2 cellular contexts compared by ENCODE assay signal in the genomic region with DNA sequence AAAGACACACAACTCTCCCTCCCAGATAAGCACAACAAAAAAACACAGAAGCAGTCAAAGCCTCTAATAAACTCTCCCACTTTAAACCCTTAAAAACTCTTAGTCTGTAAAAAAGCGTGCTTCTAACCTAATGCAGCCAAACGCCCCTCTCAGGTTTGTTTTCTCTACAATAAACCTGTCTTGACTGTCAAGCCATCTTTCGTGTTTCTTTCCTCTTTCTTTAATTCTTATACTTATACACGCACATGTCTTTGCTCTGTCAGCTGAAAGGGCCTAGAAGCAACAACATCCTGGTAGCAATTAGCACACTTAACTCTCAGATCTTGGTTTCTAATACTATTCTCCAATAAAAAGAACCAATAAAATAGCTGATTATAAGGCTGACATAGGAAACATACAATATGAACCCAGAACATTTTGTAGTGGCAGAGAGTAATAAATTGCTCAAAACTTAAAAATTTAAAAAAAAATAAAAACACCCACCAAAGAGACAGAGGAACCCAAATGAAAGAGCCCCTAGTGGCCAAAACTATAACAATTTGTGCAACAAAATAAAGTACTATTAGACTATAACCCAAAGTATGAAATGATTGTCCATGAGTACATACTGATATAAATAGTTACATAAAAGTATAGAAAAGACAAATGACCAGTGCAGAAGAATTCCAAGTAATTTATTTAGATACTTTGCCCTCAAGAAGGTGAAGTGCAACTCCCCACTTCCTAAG.
TF ChIP-seq lines count a peak whose summit lies in the region.

No MANE protein-coding gene starts in this region.

TF ChIP-seq in SK-N-SH, 30 proteins besides CTCF, POLR2A, EP300 and RAD21 (continued from another document):
- TF ChIP-seq, protein P1, sequence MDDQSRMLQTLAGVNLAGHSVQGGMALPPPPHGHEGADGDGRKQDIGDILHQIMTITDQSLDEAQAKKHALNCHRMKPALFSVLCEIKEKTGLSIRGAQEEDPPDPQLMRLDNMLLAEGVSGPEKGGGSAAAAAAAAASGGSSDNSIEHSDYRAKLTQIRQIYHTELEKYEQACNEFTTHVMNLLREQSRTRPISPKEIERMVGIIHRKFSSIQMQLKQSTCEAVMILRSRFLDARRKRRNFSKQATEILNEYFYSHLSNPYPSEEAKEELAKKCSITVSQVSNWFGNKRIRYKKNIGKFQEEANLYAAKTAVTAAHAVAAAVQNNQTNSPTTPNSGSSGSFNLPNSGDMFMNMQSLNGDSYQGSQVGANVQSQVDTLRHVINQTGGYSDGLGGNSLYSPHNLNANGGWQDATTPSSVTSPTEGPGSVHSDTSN (IDR thresholded peaks at IDR 0.05) = no peak
- TF ChIP-seq, protein P2, sequence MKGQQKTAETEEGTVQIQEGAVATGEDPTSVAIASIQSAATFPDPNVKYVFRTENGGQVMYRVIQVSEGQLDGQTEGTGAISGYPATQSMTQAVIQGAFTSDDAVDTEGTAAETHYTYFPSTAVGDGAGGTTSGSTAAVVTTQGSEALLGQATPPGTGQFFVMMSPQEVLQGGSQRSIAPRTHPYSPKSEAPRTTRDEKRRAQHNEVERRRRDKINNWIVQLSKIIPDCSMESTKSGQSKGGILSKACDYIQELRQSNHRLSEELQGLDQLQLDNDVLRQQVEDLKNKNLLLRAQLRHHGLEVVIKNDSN (IDR thresholded peaks at IDR 0.05; ENCODE audit: borderline replicate concordance, low read depth) = no peak
- TF ChIP-seq FOXM1 (IDR thresholded peaks at IDR 0.05; ENCODE audit: low read depth) (no peak), NRF1 (IDR thresholded peaks at IDR 0.05; ENCODE audit: low read depth, low read length) (no peak), CHD2 (IDR thresholded peaks at IDR 0.05; ENCODE audit: low read length, partially characterized antibody) (no peak), NFIC (IDR thresholded peaks at IDR 0.05; ENCODE audit: borderline replicate concordance) (no peak), ELF1 (IDR thresholded peaks at IDR 0.05) (no peak), TEAD4 (IDR thresholded peaks at IDR 0.05; ENCODE audit: borderline replicate concordance, insufficient read depth) (no peak), GABPA (IDR thresholded peaks at IDR 0.05; ENCODE audit: low read depth) (no peak), MXI1 (IDR thresholded peaks at IDR 0.05; ENCODE audit: low read depth, low read length) (no peak), GATA2 (CRISPR knock-in tag; IDR thresholded peaks at IDR 0.05) (no peak), RFX5 (IDR thresholded peaks at IDR 0.05; ENCODE audit: low read length) (no peak), TCF12 (IDR thresholded peaks at IDR 0.05) (no peak), JUND (IDR thresholded peaks at IDR 0.05) (no peak)
- TF ChIP-seq, protein P3, sequence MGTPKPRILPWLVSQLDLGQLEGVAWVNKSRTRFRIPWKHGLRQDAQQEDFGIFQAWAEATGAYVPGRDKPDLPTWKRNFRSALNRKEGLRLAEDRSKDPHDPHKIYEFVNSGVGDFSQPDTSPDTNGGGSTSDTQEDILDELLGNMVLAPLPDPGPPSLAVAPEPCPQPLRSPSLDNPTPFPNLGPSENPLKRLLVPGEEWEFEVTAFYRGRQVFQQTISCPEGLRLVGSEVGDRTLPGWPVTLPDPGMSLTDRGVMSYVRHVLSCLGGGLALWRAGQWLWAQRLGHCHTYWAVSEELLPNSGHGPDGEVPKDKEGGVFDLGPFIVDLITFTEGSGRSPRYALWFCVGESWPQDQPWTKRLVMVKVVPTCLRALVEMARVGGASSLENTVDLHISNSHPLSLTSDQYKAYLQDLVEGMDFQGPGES (IDR thresholded peaks at IDR 0.05; ENCODE audit: low read depth, low read length) = no peak
- TF ChIP-seq, protein P4, sequence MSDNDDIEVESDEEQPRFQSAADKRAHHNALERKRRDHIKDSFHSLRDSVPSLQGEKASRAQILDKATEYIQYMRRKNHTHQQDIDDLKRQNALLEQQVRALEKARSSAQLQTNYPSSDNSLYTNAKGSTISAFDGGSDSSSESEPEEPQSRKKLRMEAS (IDR thresholded peaks at IDR 0.05; ENCODE audit: low read depth) = no peak

TF ChIP-seq in SK-N-SH treated with all-trans-retinoic acid at 6 μM for 48 hours, 23 proteins besides CTCF, POLR2A, EP300 and RAD21 (continued from another document):
- no peak for TF ChIP-seq ARNTL (CRISPR knock-in tag; IDR thresholded peaks at IDR 0.05; ENCODE audit: borderline replicate concordance, low read depth)
